Comparison of ENCODE assay signal across 23 cellular contexts in genomic region chr14:87483651-87484260, GRCh38.
DNase-seq lines count a peak whose midpoint lies in the region; ATAC-seq, FAIRE-seq and TF ChIP-seq lines count a peak whose summit lies in the region.
"Had no signal": no experiment of that assay in that cellular context is flagged by ENCODE, and none has a peak within 500 bp of the region (broad histone marks: within the 10 kb centered on the region; RNA-seq: fewer than 3 reads in every experiment).

No MANE protein-coding gene starts in this region.

- in situ Hi-C loops in GM12878 (cut with MboI): no loop called here

- RAD21 ChIA-PET in GM12878 (lab: Charles Lee; ENCODE audit: unreplicated experiment): no interaction called here

- no peaks in the 10 kb centered on the region for H3K36me3 Mint-ChIP-seq in activated T-helper 17 cell treated with anti-CD3 and anti-CD28 coated beads, Interleukin-2, amount 50 U/mL, for 72 hours (ENCODE audit: low read depth)
- H3K36me3 Mint-ChIP-seq: naive B cell had no signal

- intact Hi-C loops in GM12878 (cut with micrococcal nuclease; ENCODE audit: unreplicated experiment): no loop called here

- SMC1A ChIA-PET in GM12878 (lab: Charles Lee; ENCODE audit: uncharacterized antibody, unreplicated experiment): no interaction called here

- WGBS in GM12878 (ENCODE audit: insufficient coverage, insufficient replicate concordance, low lambda C conversion rate, missing lambda C conversion rate): 26% methylated on average over 6 of the region's 6 CpGs

- no peaks in the 10 kb centered on the region for H3K4me1 ChIP-seq in GM12878 (ENCODE audit: control insufficient read depth, insufficient read depth, low read length)
- H3K4me1 ChIP-seq: gastroesophageal sphincter, Peyer's patch, uterus had no signal

- no peak for TF ChIP-seq CTCF in HFF-Myc (IDR thresholded peaks at IDR 0.05; ENCODE audit: low read depth, low read length, missing control alignments)
- no peak for TF ChIP-seq CTCF in GM12878 (IDR thresholded peaks at IDR 0.05 in 2 of 3, conservative IDR thresholded peaks at IDR 0.05 in 1 of 3; ENCODE audit: control insufficient read depth in 2 of 3, extremely low read depth in 1 of 3, insufficient read depth in 1 of 3, low read depth in 3 of 3, low read length in 3 of 3)

- no peak for TF ChIP-seq POLR2A in GM12878 (IDR thresholded peaks at IDR 0.05; ENCODE audit: low read depth, low read length)

- H3K4me3 Mint-ChIP-seq in activated T-helper 17 cell treated with anti-CD3 and anti-CD28 coated beads, Interleukin-2, amount 50 U/mL, for 72 hours: no peak overlapping the region
- H3K4me3 Mint-ChIP-seq: activated CD4-positive, alpha-beta T cell treated with anti-CD3 and anti-CD28 coated beads, Interleukin-2, amount 10 ng/mL, durations not matched to agents 7 days and 5 days; naive B cell had no signal

- no peaks in the 10 kb centered on the region for H3K36me3 ChIP-seq in GM12878 (ENCODE audit: control insufficient read depth in 2 of 2, insufficient read depth in 2 of 2, low read length in 1 of 2)
- H3K36me3 ChIP-seq: BLaER1 treated with 17β-estradiol and CSF1 and Interleukin-3, amounts not matched to agents 10 nM and 100 nM; gastroesophageal sphincter; pancreas; Peyer's patch; uterus had no signal

- peaks cover 17% of the 10 kb centered on the region for H3K9me3 Mint-ChIP-seq in activated T-helper 17 cell treated with anti-CD3 and anti-CD28 coated beads, Interleukin-2, amount 50 U/mL, for 72 hours
- H3K9me3 Mint-ChIP-seq: activated CD4-positive, alpha-beta T cell treated with anti-CD3 and anti-CD28 coated beads, Interleukin-2, amount 10 ng/mL, durations not matched to agents 7 days and 5 days had no signal

- H3K4me2 ChIP-seq in GM12878 (ENCODE audit: control insufficient read depth, insufficient read depth): no peak overlapping the region
- H3K4me2 ChIP-seq: BLaER1 treated with 17β-estradiol and CSF1 and Interleukin-3, amounts not matched to agents 10 nM and 100 nM had no signal

- TF ChIP-seq EP300 in GM12878 (IDR thresholded peaks at IDR 0.05; ENCODE audit: borderline replicate concordance in 1 of 2, control insufficient read depth in 1 of 2, low read depth in 2 of 2, low read length in 2 of 2): no peak

- H3K9ac ChIP-seq in GM12878 (ENCODE audit: control insufficient read depth, insufficient read depth, low read length): no peak overlapping the region
- H3K9ac ChIP-seq: BLaER1 treated with 17β-estradiol and CSF1 and Interleukin-3, amounts not matched to agents 10 nM and 100 nM had no signal

- CTCF ChIA-PET in GM12878 (lab: Yijun Ruan, JAX): no interaction called here

- H3K9me3 ChIP-seq in GM12878 (replicated peaks; ENCODE audit: control insufficient read depth, insufficient read depth, low read length): no peaks in the 10 kb centered on the region
- H3K9me3 ChIP-seq: gastroesophageal sphincter, pancreas, Peyer's patch, uterus had no signal

- FAIRE-seq in GM12878 (lab: Jason Lieb, UNC) (peak; percentile 49), urothelium cell line (lab: Jason Lieb, UNC) (no peak)
- FAIRE-seq: colon, endometrium, pancreas had no signal

- no peaks in the 10 kb centered on the region for H3K4me1 Mint-ChIP-seq in activated T-helper 17 cell treated with anti-CD3 and anti-CD28 coated beads, Interleukin-2, amount 50 U/mL, for 72 hours
- H3K4me1 Mint-ChIP-seq: activated CD4-positive, alpha-beta T cell treated with anti-CD3 and anti-CD28 coated beads, Interleukin-2, amount 10 ng/mL, durations not matched to agents 7 days and 5 days; naive B cell had no signal

- no peak overlapping the region for H3K27ac ChIP-seq in GM12878 (ENCODE audit: control insufficient read depth, insufficient read depth)
- H3K27ac ChIP-seq: BLaER1 treated with 17β-estradiol and CSF1 and Interleukin-3, amounts not matched to agents 10 nM and 100 nM; gastroesophageal sphincter; pancreas; Peyer's patch; uterus had no signal

- H3K4me3 ChIP-seq in HFF-Myc (replicated peaks; ENCODE audit: low read depth, low read length) (no peak overlapping the region), GM12878 (no peak overlapping the region)
- H3K4me3 ChIP-seq: BLaER1 treated with 17β-estradiol and CSF1 and Interleukin-3, amounts not matched to agents 10 nM and 100 nM; gastroesophageal sphincter; lung; pancreas; Peyer's patch; uterus had no signal

- TF ChIP-seq RAD21 in GM12878 (IDR thresholded peaks at IDR 0.05; ENCODE audit: insufficient read depth, low read depth, low read length): no peak

- H4K20me1 ChIP-seq in GM12878 (ENCODE audit: control insufficient read depth, insufficient read depth): no peaks in the 10 kb centered on the region
- H4K20me1 ChIP-seq: BLaER1 treated with 17β-estradiol and CSF1 and Interleukin-3, amounts not matched to agents 10 nM and 100 nM had no signal

- no peak overlapping the region for H3K27ac Mint-ChIP-seq in activated T-helper 17 cell treated with anti-CD3 and anti-CD28 coated beads, Interleukin-2, amount 50 U/mL, for 72 hours
- H3K27ac Mint-ChIP-seq: naive B cell had no signal

- POLR2A ChIA-PET in GM12878 (lab: Charles Lee): no interaction called here

- no TSS peak for BruUV-seq in GM12878 (replicated peaks; lab: Mats Ljungman, UMichigan)

- H2AFZ ChIP-seq in GM12878 (ENCODE audit: control insufficient read depth, low read depth, low read length): no peak overlapping the region

- no peaks in the 10 kb centered on the region for H3K27me3 Mint-ChIP-seq in activated T-helper 17 cell treated with anti-CD3 and anti-CD28 coated beads, Interleukin-2, amount 50 U/mL, for 72 hours
- H3K27me3 Mint-ChIP-seq: activated CD4-positive, alpha-beta T cell treated with anti-CD3 and anti-CD28 coated beads, Interleukin-2, amount 10 ng/mL, durations not matched to agents 7 days and 5 days; naive B cell had no signal

- no peak for ATAC-seq in GM12878
- ATAC-seq in GM21447 (IDR thresholded peaks at IDR 0.05; ENCODE audit: unreplicated experiment): no peak
- ATAC-seq in activated T-helper 17 cell treated with anti-CD3 and anti-CD28 coated beads, Interleukin-2, amount 50 U/mL, for 72 hours (replicated peaks): no peak
- ATAC-seq: gastroesophageal sphincter had no signal

- no peaks in the 10 kb centered on the region for H3K27me3 ChIP-seq in GM12878 (replicated peaks in 1 of 2; ENCODE audit: control insufficient read depth in 2 of 2, insufficient read depth in 2 of 2, low read length in 1 of 2)
- H3K27me3 ChIP-seq: BLaER1 treated with 17β-estradiol and CSF1 and Interleukin-3, amounts not matched to agents 10 nM and 100 nM; gastroesophageal sphincter; pancreas; Peyer's patch; uterus had no signal

- DNase-seq in HFF-Myc (ENCODE audit: extremely low read depth, low read depth) (peak; percentile 6), GM12878 (ENCODE audit: low read depth, low spot score) (no peak), iris pigment epithelial cell (ENCODE audit: low read depth) (peak; percentile 2), urothelium cell line (ENCODE audit: low spot score) (peak; percentile 45)
- no peak for DNase-seq in activated naive CD4-positive, alpha-beta T cell treated with Interleukin-2 at 50 U/mL for 16 hours
- DNase-seq: activated CD4-positive, alpha-beta T cell treated with anti-CD3 and anti-CD28 coated beads, Interleukin-2, amount 10 ng/mL, durations not matched to agents 7 days and 5 days; activated CD8-positive, alpha-beta memory T cell treated with anti-CD3 and anti-CD28 coated beads, Interleukin-2, amount 50 U/mL, for 4 hours; activated effector memory CD4-positive, alpha-beta T cell treated with anti-CD3 and anti-CD28 coated beads, Interleukin-2, amount 50 U/mL, for 16 hours; amniotic stem cell; GOT3; naive B cell; NCI-H1436; Peyer's patch; stimulated activated CD4-positive, alpha-beta T cell treated with anti-CD3 and anti-CD28 coated beads, Interleukin-2, amount 100 ng/mL, for 48 hours; uterus had no signal

- no peaks in the 10 kb centered on the region for H3K79me2 ChIP-seq in GM12878 (ENCODE audit: control insufficient read depth, insufficient read depth, low read length)

TF ChIP-seq in GM12878, 131 proteins besides CTCF, POLR2A, EP300 and RAD21 (continues in another document):
- TF ChIP-seq JUND (IDR thresholded peaks at IDR 0.05; ENCODE audit: low read depth, low read length) (no peak), POU2F2 (IDR thresholded peaks at IDR 0.05; ENCODE audit: borderline replicate concordance, low read depth, low read length) (no peak), BCLAF1 (IDR thresholded peaks at IDR 0.05) (no peak), TCF7 (IDR thresholded peaks at IDR 0.05; ENCODE audit: borderline replicate concordance) (no peak), ELK1 (IDR thresholded peaks at IDR 0.05; ENCODE audit: low read depth, low read length) (no peak), CREM (IDR thresholded peaks at IDR 0.05; ENCODE audit: low read depth) (no peak), SMARCA5 (IDR thresholded peaks at IDR 0.05) (no peak), ASH2L (IDR thresholded peaks at IDR 0.05; ENCODE audit: borderline replicate concordance, low read depth) (no peak)

Comparison
In these comparisons a context has a peak if more than half of its experiments do, and no peak if none do; other contexts are left out.
1. DNase-seq: peak in HFF-Myc (single experiment), iris pigment epithelial cell (single experiment) and urothelium cell line (single experiment); none in GM12878 (single experiment) and activated naive CD4-positive, alpha-beta T cell treated with Interleukin-2 at 50 U/mL for 16 hours (single experiment).